In genomic region chr22:22784249-22785039, GRCh38 we compare ENCODE assay signal across 17 cellular contexts.
DNase-seq lines count a peak whose midpoint lies in the region; ATAC-seq and TF ChIP-seq lines count a peak whose summit lies in the region.
"Had no signal": no experiment of that assay in that cellular context is flagged by ENCODE, and none has a peak within 500 bp of the region (broad histone marks: within the 10 kb centered on the region; RNA-seq: fewer than 3 reads in every experiment).

No MANE protein-coding gene starts in this region.

- no peak overlapping the region for H3K4me3 ChIP-seq in CD8-positive, alpha-beta memory T cell (ENCODE audit: low read length)
- H3K4me3 ChIP-seq in Karpas-422 (ENCODE audit: low read length) (no peak overlapping the region), endodermal cell (ENCODE audit: low read length) (no peak overlapping the region), mucosa of descending colon (no peak overlapping the region)
- H3K4me3 ChIP-seq: BLaER1, GM23248 had no signal

- no peaks in the 10 kb centered on the region for H3K27me3 Mint-ChIP-seq in CD8-positive, alpha-beta memory T cell
- H3K27me3 Mint-ChIP-seq in endodermal cell (ENCODE audit: insufficient read depth) (peaks cover 49% of the 10 kb centered on the region), progenitor cell of endocrine pancreas (no peaks in the 10 kb centered on the region), WTC11 (ENCODE audit: low read depth) (peaks cover 74% of the 10 kb centered on the region)

- H3K4me1 ChIP-seq in CD8-positive, alpha-beta memory T cell (ENCODE audit: insufficient read depth, low read length): peaks cover 25% of the 10 kb centered on the region
- peaks cover 8% of the 10 kb centered on the region for H3K4me1 ChIP-seq in Karpas-422 (ENCODE audit: low read length)
- H3K4me1 ChIP-seq in endodermal cell (ENCODE audit: control insufficient read depth, insufficient read depth, low read length): peaks cover 16% of the 10 kb centered on the region
- no peaks in the 10 kb centered on the region for H3K4me1 ChIP-seq in mucosa of descending colon (ENCODE audit: low read depth)

- H3K36me3 Mint-ChIP-seq in CD8-positive, alpha-beta memory T cell: peaks cover 4 to 22% (median 11%) of the 10 kb centered on the region in 3 donors
- no peaks in the 10 kb centered on the region for H3K36me3 Mint-ChIP-seq in endodermal cell (ENCODE audit: low read depth)
- H3K36me3 Mint-ChIP-seq in progenitor cell of endocrine pancreas (ENCODE audit: insufficient read depth): no peaks in the 10 kb centered on the region
- no peaks in the 10 kb centered on the region for H3K36me3 Mint-ChIP-seq in WTC11

- intact Hi-C loops in mucosa of descending colon (cut with DNase I, micrococcal nuclease): no loop called here

- no peak for DNase-seq in CD8-positive, alpha-beta memory T cell
- DNase-seq in Karpas-422: no peak
- DNase-seq in endodermal cell: no peak
- DNase-seq in progenitor cell of endocrine pancreas (ENCODE audit: low spot score, unreplicated experiment): no peak
- DNase-seq in WTC11 (ENCODE audit: low spot score): no peak
- no peak for DNase-seq in SHP77 treated with DMSO at 0.1 percent for 48 hours (lab: John Stamatoyannopoulos, UW)
- DNase-seq in mucosa of descending colon: no peak
- DNase-seq: GM23248, IMR-90, NCI-H1694, NCI-H2081, NCI-H2171, NCI-H345, NCI-H524, Right ventricle myocardium superior had no signal

- no peak overlapping the region for H3K4me3 Mint-ChIP-seq in CD8-positive, alpha-beta memory T cell
- no peak overlapping the region for H3K4me3 Mint-ChIP-seq in endodermal cell
- H3K4me3 Mint-ChIP-seq in progenitor cell of endocrine pancreas (ENCODE audit: low read depth): no peak overlapping the region
- H3K4me3 Mint-ChIP-seq in WTC11: no peak overlapping the region

- 72 to 83% methylated on average over 3 of the region's 3 CpGs for WGBS in endodermal cell (ENCODE audit: insufficient coverage in 1 of 2, insufficient read length in 1 of 2), 2 experiments

- POLR2A ChIA-PET in CD8-positive, alpha-beta memory T cell (lab: Charles Lee): interaction anchor here (0.6 kb wide), 1 partner anchor 12 kb away, joined by 3 read pairs; no protein-coding TSS in a partner anchor
- POLR2A ChIA-PET in WTC11 (lab: Charles Lee): no interaction called here

- H3K36me3 ChIP-seq in CD8-positive, alpha-beta memory T cell (ENCODE audit: insufficient read depth, low read length): no peaks in the 10 kb centered on the region
- H3K36me3 ChIP-seq in Karpas-422 (ENCODE audit: insufficient read depth, low read length) (no peaks in the 10 kb centered on the region), endodermal cell (ENCODE audit: control insufficient read depth, insufficient read depth, low read length) (no peaks in the 10 kb centered on the region), mucosa of descending colon (ENCODE audit: low read depth) (no peaks in the 10 kb centered on the region)
- H3K36me3 ChIP-seq: BLaER1 had no signal

- H4K20me1 ChIP-seq in Karpas-422 (ENCODE audit: insufficient read depth, low read depth, low read length): no peaks in the 10 kb centered on the region
- H4K20me1 ChIP-seq: BLaER1 had no signal

- H3K4me1 Mint-ChIP-seq in CD8-positive, alpha-beta memory T cell: peaks cover 49 to 64% (median 51%) of the 10 kb centered on the region in 3 donors
- H3K4me1 Mint-ChIP-seq in endodermal cell (peaks cover 31% of the 10 kb centered on the region), progenitor cell of endocrine pancreas (ENCODE audit: low read depth) (peaks cover 55% of the 10 kb centered on the region), WTC11 (no peaks in the 10 kb centered on the region)

- no peak for ATAC-seq in WTC11
- ATAC-seq in mucosa of descending colon: no peak
- ATAC-seq: HCT116 had no signal

- H3K4me2 ChIP-seq in Karpas-422 (ENCODE audit: low read depth, low read length, poor library complexity, severe bottlenecking): no peak overlapping the region
- H3K4me2 ChIP-seq: BLaER1 had no signal

- no peaks in the 10 kb centered on the region for H3K9me3 ChIP-seq in CD8-positive, alpha-beta memory T cell (ENCODE audit: low read length)
- H3K9me3 ChIP-seq in Karpas-422 (ENCODE audit: low read length) (no peaks in the 10 kb centered on the region), endodermal cell (ENCODE audit: control insufficient read depth, low read length) (no peaks in the 10 kb centered on the region), mucosa of descending colon (no peaks in the 10 kb centered on the region)
- H3K9me3 ChIP-seq: BLaER1 had no signal

- no peaks in the 10 kb centered on the region for H3K9me2 ChIP-seq in Karpas-422 (replicated peaks; ENCODE audit: insufficient read depth, low read length)

- H3K9ac ChIP-seq in Karpas-422 (ENCODE audit: low read length) (no peak overlapping the region), endodermal cell (ENCODE audit: extremely low read depth, low read length, poor library complexity, severe bottlenecking) (no peak overlapping the region)
- H3K9ac ChIP-seq: BLaER1, GM23248 had no signal

- H3K27ac Mint-ChIP-seq in CD8-positive, alpha-beta memory T cell: peak overlapping the region; percentile 30 to 85 (median 62)
- H3K27ac Mint-ChIP-seq in endodermal cell (no peak overlapping the region), progenitor cell of endocrine pancreas (no peak overlapping the region), WTC11 (no peak overlapping the region)

- no peaks in the 10 kb centered on the region for H3K27me3 ChIP-seq in CD8-positive, alpha-beta memory T cell (ENCODE audit: insufficient read depth, low read length, poor library complexity, severe bottlenecking)
- H3K27me3 ChIP-seq in Karpas-422 (ENCODE audit: low read length): no peaks in the 10 kb centered on the region
- peaks cover 17% of the 10 kb centered on the region for H3K27me3 ChIP-seq in endodermal cell (ENCODE audit: control insufficient read depth, insufficient read depth, low read length, poor library complexity, severe bottlenecking)
- H3K27me3 ChIP-seq: BLaER1 had no signal

- H3K9me3 Mint-ChIP-seq in CD8-positive, alpha-beta memory T cell: peaks cover 0 to 4% (median 0%) of the 10 kb centered on the region in 5 donors
- H3K9me3 Mint-ChIP-seq in endodermal cell (no peaks in the 10 kb centered on the region), progenitor cell of endocrine pancreas (ENCODE audit: low read depth) (no peaks in the 10 kb centered on the region), WTC11 (no peaks in the 10 kb centered on the region)

- no peaks in the 10 kb centered on the region for H3K79me2 ChIP-seq in Karpas-422 (ENCODE audit: low read length)

- 0 out of 2 replicates have a peak overlapping the region, but pooled peaks have one; percentile 32 for H2AFZ ChIP-seq in Karpas-422 (ENCODE audit: low read length)
- H2AFZ ChIP-seq: GM23248 had no signal

- CTCF ChIA-PET in CD8-positive, alpha-beta memory T cell (lab: Charles Lee): interaction anchor here (0.9 to 3.1 kb wide), 4 partner anchors 14 to 93 kb away, joined by 3 to 11 read pairs (median 4); no protein-coding TSS in a partner anchor
- CTCF ChIA-PET in WTC11 (lab: Charles Lee): interaction anchor here (1.4 to 8.5 kb wide), 4 partner anchors 13 to 208 kb away, joined by 3 to 125 read pairs (median 50); no protein-coding TSS in a partner anchor

- no peak overlapping the region for H3K27ac ChIP-seq in CD8-positive, alpha-beta memory T cell (ENCODE audit: low read depth, low read length)
- H3K27ac ChIP-seq in Karpas-422 (ENCODE audit: low read length) (no peak overlapping the region), endodermal cell (ENCODE audit: low read depth, low read length) (no peak overlapping the region)
- H3K27ac ChIP-seq: BLaER1, GM23248 had no signal

- TF ChIP-seq CTCF in endodermal cell (conservative IDR thresholded peaks at IDR 0.05) (peak; percentile 62), progenitor cell of endocrine pancreas (IDR thresholded peaks at IDR 0.05; ENCODE audit: unreplicated experiment) (peak; percentile 19), WTC11 (IDR thresholded peaks at IDR 0.05) (no peak), mucosa of descending colon (IDR thresholded peaks at IDR 0.05) (no peak)

TF ChIP-seq in WTC11, 78 proteins besides CTCF, POLR2A, EP300 and RAD21 (continues in another document):
- TF ChIP-seq ATF2 (CRISPR knock-in tag; IDR thresholded peaks at IDR 0.05; ENCODE audit: borderline replicate concordance, low read depth) (no peak), EMX1 (CRISPR knock-in tag; IDR thresholded peaks at IDR 0.05) (no peak), ZNF281 (CRISPR knock-in tag; IDR thresholded peaks at IDR 0.05) (no peak), NR1H2 (CRISPR knock-in tag; IDR thresholded peaks at IDR 0.05) (no peak)

Comparison
In these comparisons a context has a peak if more than half of its experiments do, and no peak if none do; other contexts are left out.
1. H3K27ac Mint-ChIP-seq: peak in CD8-positive, alpha-beta memory T cell (8 of 8); none in endodermal cell (single experiment), progenitor cell of endocrine pancreas (single experiment) and WTC11 (single experiment).
2. CTCF ChIP-seq: peak in endodermal cell (single experiment) and progenitor cell of endocrine pancreas (single experiment); none in WTC11 (single experiment) and mucosa of descending colon (single experiment).